In genomic region chr7:114988035-114988434, GRCh38 we compare ENCODE assay signal across 9 cellular contexts.
"Had no signal": no experiment of that assay in that cellular context is flagged by ENCODE, and none has a peak within 500 bp of the region (broad histone marks: within the 10 kb centered on the region; RNA-seq: fewer than 3 reads in every experiment).

No MANE protein-coding gene starts in this region.

- H3K36me3 ChIP-seq: pancreas had no signal

- DNase-seq: activated CD4-positive, alpha-beta T cell treated with anti-CD3 and anti-CD28 coated beads for 48 hours; activated naive CD4-positive, alpha-beta T cell treated with Interleukin-2 at 50 U/mL for 16 hours; activated naive CD8-positive, alpha-beta T cell treated with anti-CD3 and anti-CD28 coated beads, Interleukin-2, amount 50 U/mL, for 24 hours; erythroblast; islet precursor cell; trophoblast cell had no signal

- H3K4me1 ChIP-seq: pancreas had no signal

- H3K27ac ChIP-seq: pancreas had no signal

- H3K4me3 ChIP-seq: pancreas had no signal

- ATAC-seq: activated naive CD8-positive, alpha-beta T cell treated with anti-CD3 and anti-CD28 coated beads, Interleukin-2, amount 50 U/mL, for 24 hours; left lobe of liver; WTC11 had no signal

- H3K27me3 ChIP-seq: pancreas had no signal

- H3K9me3 ChIP-seq: pancreas had no signal
